19 cellular contexts compared by ENCODE assay signal in genomic region chr1:7565099-7565750, GRCh38.
A peak's percentile ranks its signal among the peaks of the same experiment; 100 is the strongest.
DNase-seq lines count a peak whose midpoint lies in the region; ATAC-seq, FAIRE-seq and TF ChIP-seq lines count a peak whose summit lies in the region.
"Had no signal": no experiment of that assay in that cellular context is flagged by ENCODE, and none has a peak within 500 bp of the region (broad histone marks: within the 10 kb centered on the region; RNA-seq: fewer than 3 reads in every experiment).

No MANE protein-coding gene starts in this region.

- FAIRE-seq in HepG2 (lab: Jason Lieb, UNC) (no peak), HTR-8/SVneo (lab: Jason Lieb, UNC) (no peak)
- FAIRE-seq: A549, GM12892, GM18507, H1 had no signal

- no peak overlapping the region for H3K27ac Mint-ChIP-seq in chondrocyte (ENCODE audit: unreplicated experiment)
- H3K27ac Mint-ChIP-seq: CD14-positive monocyte; CD4-positive, alpha-beta memory T cell; H9 had no signal

- in situ Hi-C loops in HepG2 (cut with HindIII; ENCODE audit: extremely low pct_ligation_motif_present, low pct_unique_long_range_greater_than_20kb): no loop called here

- TF ChIP-seq EP300 in HepG2 (IDR thresholded peaks at IDR 0.05; ENCODE audit: low read depth in 2 of 2, low read length in 2 of 2): no peak
- TF ChIP-seq EP300 in HepG2 (CRISPR knock-in tag; IDR thresholded peaks at IDR 0.05; ENCODE audit: borderline replicate concordance): no peak

- TF ChIP-seq CTCF in liver (IDR thresholded peaks at IDR 0.05; ENCODE audit: low read depth, low read length, missing input control) (no peak), HepG2 (CRISPR knock-in tag; IDR thresholded peaks at IDR 0.05) (no peak), chondrocyte (IDR thresholded peaks at IDR 0.05) (no peak), osteoblast (IDR thresholded peaks at IDR 0.05; ENCODE audit: extremely low read depth, low read depth, low read length) (no peak)

- H3K4me3 Mint-ChIP-seq in chondrocyte (ENCODE audit: unreplicated experiment): no peak overlapping the region
- H3K4me3 Mint-ChIP-seq: CD14-positive monocyte; CD4-positive, alpha-beta memory T cell; H9 had no signal

- H3K36me3 ChIP-seq in liver (ENCODE audit: control insufficient read depth in 4 of 4, insufficient read depth in 3 of 4, low read depth in 1 of 4, low read length in 3 of 4): no peaks in the 10 kb centered on the region
- H3K36me3 ChIP-seq in HepG2 (replicated peaks in 1 of 2; ENCODE audit: control insufficient read depth in 1 of 2, insufficient read depth in 2 of 2, low read length in 2 of 2): no peaks in the 10 kb centered on the region
- no peaks in the 10 kb centered on the region for H3K36me3 ChIP-seq in osteoblast (ENCODE audit: insufficient read depth, low read length)
- H3K36me3 ChIP-seq in aorta (ENCODE audit: control insufficient read depth in 1 of 2, insufficient read depth in 2 of 2, low read length in 1 of 2): no peaks in the 10 kb centered on the region

- H4K20me1 ChIP-seq in HepG2 (ENCODE audit: insufficient read depth, low read length): no peaks in the 10 kb centered on the region
- H4K20me1 ChIP-seq in osteoblast (ENCODE audit: insufficient read depth, low read length): no peaks in the 10 kb centered on the region

- no peaks in the 10 kb centered on the region for H3K27me3 ChIP-seq in liver (ENCODE audit: control insufficient read depth in 4 of 4, insufficient read depth in 4 of 4, low read length in 3 of 4)
- H3K27me3 ChIP-seq in HepG2 (ENCODE audit: control insufficient read depth in 1 of 2, insufficient read depth in 2 of 2, low read length in 2 of 2): peaks cover 4 to 28% of the 10 kb centered on the region in 2 experiments; a peak in 4 of 5 replicates
- no peaks in the 10 kb centered on the region for H3K27me3 ChIP-seq in osteoblast (ENCODE audit: insufficient read depth, low read length)
- H3K27me3 ChIP-seq in aorta (ENCODE audit: control insufficient read depth in 1 of 2, insufficient read depth in 2 of 2, low read length in 1 of 2): no peaks in the 10 kb centered on the region

- TF ChIP-seq POLR2A in HepG2 (IDR thresholded peaks at IDR 0.05; ENCODE audit: insufficient read depth in 1 of 2, low read depth in 2 of 2, low read length in 2 of 2): no peak

- ATAC-seq in HepG2: no peak
- ATAC-seq in aorta (ENCODE audit: low FRiP score): peak; percentile 37
- ATAC-seq in GM19351 (IDR thresholded peaks at IDR 0.05; ENCODE audit: unreplicated experiment): no peak
- ATAC-seq: A549 had no signal

- H3K36me3 Mint-ChIP-seq in chondrocyte (ENCODE audit: low read depth): no peaks in the 10 kb centered on the region
- H3K36me3 Mint-ChIP-seq: CD14-positive monocyte; CD4-positive, alpha-beta memory T cell had no signal

- WGBS in liver: 87% methylated on average over 10 of the region's 10 CpGs
- WGBS in HepG2 (ENCODE audit: low lambda C conversion rate): 9% methylated on average over 4 of the region's 10 CpGs
- WGBS in aorta, 2 donors: 92 to 94% methylated on average over 10 of the region's 10 CpGs

- H3K79me2 ChIP-seq in HepG2 (ENCODE audit: insufficient read depth, low read length) (no peaks in the 10 kb centered on the region), osteoblast (ENCODE audit: insufficient read depth, low read length) (no peaks in the 10 kb centered on the region)

- DNase-seq in HepG2 (ENCODE audit: low spot score) (no peak), chondrocyte (ENCODE audit: low spot score) (peak; percentile 79), osteoblast (ENCODE audit: insufficient read length, low spot score, missing footprints) (peak; percentile 45), aorta (peak in 1 of 2 donors; percentile 40), HTR-8/SVneo (ENCODE audit: insufficient read length, low spot score) (no peak), cortex of kidney (lab: John Stamatoyannopoulos, UW) (no peak)
- DNase-seq: AML-193; CD4-positive, alpha-beta memory T cell; DMS153; DMS79; GDM1; H9 had no signal

- H2AFZ ChIP-seq in HepG2 (ENCODE audit: low read length) (no peak overlapping the region), osteoblast (ENCODE audit: low read length) (no peak overlapping the region)

- H3K9me3 Mint-ChIP-seq in chondrocyte (ENCODE audit: low read depth): no peaks in the 10 kb centered on the region
- H3K9me3 Mint-ChIP-seq: CD14-positive monocyte; CD4-positive, alpha-beta memory T cell; H9 had no signal

- CTCF ChIA-PET in HepG2 (lab: Yijun Ruan, JAX; ENCODE audit: low intra/inter-chr PET ratio, low total read pairs): no interaction called here

- peaks cover 0 to 6% (median 5%) of the 10 kb centered on the region in 4 donors for H3K4me1 ChIP-seq in liver (ENCODE audit: control insufficient read depth in 4 of 4, insufficient read depth in 4 of 4, low read length in 3 of 4)
- H3K4me1 ChIP-seq in HepG2 (ENCODE audit: insufficient read depth, low read length): no peaks in the 10 kb centered on the region
- no peaks in the 10 kb centered on the region for H3K4me1 ChIP-seq in osteoblast (ENCODE audit: insufficient read depth, low read length)
- H3K4me1 ChIP-seq in aorta (ENCODE audit: control insufficient read depth in 1 of 2, insufficient read depth in 2 of 2, low read length in 2 of 2): no peaks in the 10 kb centered on the region
- H3K4me1 ChIP-seq: A549 had no signal

- H3K4me3 ChIP-seq in liver (ENCODE audit: low read depth in 1 of 3, low read length in 3 of 3): no peak overlapping the region
- H3K4me3 ChIP-seq in HepG2 (replicated peaks in 1 of 3; ENCODE audit: insufficient read depth in 1 of 3, low read depth in 2 of 3, low read length in 3 of 3): no peak overlapping the region
- no peak overlapping the region for H3K4me3 ChIP-seq in osteoblast (ENCODE audit: insufficient read depth, low read length)
- no peak overlapping the region for H3K4me3 ChIP-seq in aorta (ENCODE audit: low read length in 2 of 2)
- H3K4me3 ChIP-seq: A549 had no signal

- POLR2A ChIA-PET in HepG2 (lab: Yijun Ruan, JAX): no interaction called here

- H3K4me2 ChIP-seq in HepG2 (ENCODE audit: low read depth, low read length) (no peak overlapping the region), osteoblast (ENCODE audit: insufficient read depth, low read length) (no peak overlapping the region)
- H3K4me2 ChIP-seq: A549 had no signal

- H3K4me1 Mint-ChIP-seq in chondrocyte (ENCODE audit: low read depth): no peaks in the 10 kb centered on the region
- H3K4me1 Mint-ChIP-seq: CD14-positive monocyte; CD4-positive, alpha-beta memory T cell had no signal

- no peaks in the 10 kb centered on the region for H3K27me3 Mint-ChIP-seq in chondrocyte (ENCODE audit: low read depth)

- BruUV-seq in HepG2 (replicated peaks; lab: Mats Ljungman, UMichigan): no TSS peak

- H3K9ac ChIP-seq in liver (ENCODE audit: low read depth in 1 of 2, low read length in 2 of 2) (no peak overlapping the region), HepG2 (ENCODE audit: insufficient read depth, low read depth, low read length) (no peak overlapping the region)

- H3K27ac ChIP-seq in liver (ENCODE audit: low read depth in 1 of 2, low read length in 2 of 2): peak overlapping the region; percentile 15 to 20
- no peak overlapping the region for H3K27ac ChIP-seq in HepG2 (ENCODE audit: extremely low read length, insufficient read depth, low read length)
- H3K27ac ChIP-seq in osteoblast (ENCODE audit: low read depth, low read length): no peak overlapping the region
- H3K27ac ChIP-seq in aorta (ENCODE audit: low read depth in 1 of 2, low read length in 2 of 2): no peak overlapping the region
- H3K27ac ChIP-seq: A549 had no signal

- TF ChIP-seq RAD21 in liver (IDR thresholded peaks at IDR 0.05): no peak
- TF ChIP-seq RAD21 in HepG2 (CRISPR knock-in tag; IDR thresholded peaks at IDR 0.05): no peak

- H3K9me3 ChIP-seq in liver (ENCODE audit: control insufficient read depth in 4 of 4, low read length in 3 of 4): no peaks in the 10 kb centered on the region
- H3K9me3 ChIP-seq in HepG2 (ENCODE audit: low read length): no peaks in the 10 kb centered on the region
- H3K9me3 ChIP-seq in osteoblast (ENCODE audit: low read depth, low read length): no peaks in the 10 kb centered on the region
- H3K9me3 ChIP-seq in aorta (ENCODE audit: control insufficient read depth, low read length): no peaks in the 10 kb centered on the region
- H3K9me3 ChIP-seq: A549 had no signal

- intact Hi-C loops in HepG2 (cut with micrococcal nuclease; ENCODE audit: unreplicated experiment): no loop called here
- intact Hi-C loops in aorta (cut with DNase I): no loop called here

TF ChIP-seq in liver, 16 proteins besides CTCF, POLR2A, EP300 and RAD21 (continues in another document):
- TF ChIP-seq SP1 (IDR thresholded peaks at IDR 0.05): no peak
- TF ChIP-seq NR2F2 (IDR thresholded peaks at IDR 0.05): no peak
- no peak for TF ChIP-seq FOXA1 (IDR thresholded peaks at IDR 0.05)

TF ChIP-seq in HepG2, 621 proteins besides CTCF, POLR2A, EP300 and RAD21 (continues in another document):
- no peak for TF ChIP-seq HNRNPL (IDR thresholded peaks at IDR 0.05; ENCODE audit: low read depth, low read length)
- TF ChIP-seq REL (CRISPR knock-in tag; conservative IDR thresholded peaks at IDR 0.05): no peak
- TF ChIP-seq ZNF747 (CRISPR knock-in tag; IDR thresholded peaks at IDR 0.05; ENCODE audit: borderline replicate concordance): no peak
- no peak for TF ChIP-seq ZNF503 (CRISPR knock-in tag; IDR thresholded peaks at IDR 0.05)
- no peak for TF ChIP-seq MAFG (CRISPR knock-in tag; IDR thresholded peaks at IDR 0.05)
- TF ChIP-seq NCOA1 (CRISPR knock-in tag; IDR thresholded peaks at IDR 0.05): no peak
- no peak for TF ChIP-seq DRAP1 (CRISPR knock-in tag; IDR thresholded peaks at IDR 0.05)

Comparison
In these comparisons a context has a peak if more than half of its experiments do, and no peak if none do; other contexts are left out.
1. H3K27ac ChIP-seq: peak in liver (2 of 2); none in HepG2 (single experiment), osteoblast (single experiment) and aorta (0 of 2).
2. DNase-seq: peak in chondrocyte (single experiment) and osteoblast (single experiment); none in HepG2 (single experiment), HTR-8/SVneo (single experiment) and cortex of kidney (single experiment).